8 cellular contexts compared by ENCODE assay signal in genomic region chr6:125363010-125363359, GRCh38.
DNase-seq lines count a peak whose midpoint lies in the region; TF ChIP-seq lines count a peak whose summit lies in the region.

No MANE protein-coding gene starts in this region.

- intact Hi-C loops in spleen (cut with DNase I; ENCODE audit: low total_unique reads): no loop called here

- WGBS in spleen, 5 donors: 9 to 13% (median 11%) methylated on average over 11 of the region's 11 CpGs

- H3K36me3 ChIP-seq in H7 (replicated peaks; ENCODE audit: control insufficient read depth, insufficient read depth, low read length) (no peaks in the 10 kb centered on the region), spleen (no peaks in the 10 kb centered on the region)

- peaks cover 4 to 21% (median 14%) of the 10 kb centered on the region in 6 donors for H3K4me1 ChIP-seq in spleen

- peak overlapping the region in 4 of 8 donors; percentile 27 to 61 (median 40) for H3K27ac ChIP-seq in spleen

- H3K27me3 ChIP-seq in H7 (ENCODE audit: control insufficient read depth, insufficient read depth, low read length): no peaks in the 10 kb centered on the region; the same call in 1 of the 2 replicates
- H3K27me3 ChIP-seq in spleen (replicated peaks in 1 of 7): peaks cover 0 to 42% (median 15%) of the 10 kb centered on the region in 7 donors

- TF ChIP-seq POLR2A in spleen (IDR thresholded peaks at IDR 0.05): no peak

- H3K4me3 ChIP-seq in H7 (ENCODE audit: insufficient read depth, low read depth, low read length): peak overlapping the region; percentile 47
- H3K4me3 ChIP-seq in spleen: peak overlapping the region in 7 of 8 donors; percentile 11 to 64 (median 31)

- TF ChIP-seq CTCF in spleen (IDR thresholded peaks at IDR 0.05 in 8 of 11, conservative IDR thresholded peaks at IDR 0.05 in 3 of 11): no peak

- DNase-seq in H7: no peak
- DNase-seq in astrocyte of the hippocampus (ENCODE audit: low read depth, low spot score): peak; percentile 79
- DNase-seq in iPS-NIHi11 (ENCODE audit: low spot score): peak; percentile 49
- DNase-seq in spleen: no peak
- no peak for DNase-seq in RKO (ENCODE audit: low spot score)
- no peak for DNase-seq in amygdala (lab: John Stamatoyannopoulos, UW)
- DNase-seq in NCI-H82 (lab: John Stamatoyannopoulos, UW): no peak
- no peak for DNase-seq in HK-2 (ENCODE audit: unreplicated experiment)

- H3K9me3 ChIP-seq in spleen: no peaks in the 10 kb centered on the region

Comparison
In these comparisons a context has a peak if more than half of its experiments do, and no peak if none do; other contexts are left out.
1. DNase-seq: peak in astrocyte of the hippocampus (single experiment) and iPS-NIHi11 (single experiment); none in H7 (single experiment), spleen (single experiment), RKO (single experiment), amygdala (0 of 56), NCI-H82 (single experiment) and HK-2 (single experiment).